Comparison of ENCODE assay signal across 8 cellular contexts in the genomic region with DNA sequence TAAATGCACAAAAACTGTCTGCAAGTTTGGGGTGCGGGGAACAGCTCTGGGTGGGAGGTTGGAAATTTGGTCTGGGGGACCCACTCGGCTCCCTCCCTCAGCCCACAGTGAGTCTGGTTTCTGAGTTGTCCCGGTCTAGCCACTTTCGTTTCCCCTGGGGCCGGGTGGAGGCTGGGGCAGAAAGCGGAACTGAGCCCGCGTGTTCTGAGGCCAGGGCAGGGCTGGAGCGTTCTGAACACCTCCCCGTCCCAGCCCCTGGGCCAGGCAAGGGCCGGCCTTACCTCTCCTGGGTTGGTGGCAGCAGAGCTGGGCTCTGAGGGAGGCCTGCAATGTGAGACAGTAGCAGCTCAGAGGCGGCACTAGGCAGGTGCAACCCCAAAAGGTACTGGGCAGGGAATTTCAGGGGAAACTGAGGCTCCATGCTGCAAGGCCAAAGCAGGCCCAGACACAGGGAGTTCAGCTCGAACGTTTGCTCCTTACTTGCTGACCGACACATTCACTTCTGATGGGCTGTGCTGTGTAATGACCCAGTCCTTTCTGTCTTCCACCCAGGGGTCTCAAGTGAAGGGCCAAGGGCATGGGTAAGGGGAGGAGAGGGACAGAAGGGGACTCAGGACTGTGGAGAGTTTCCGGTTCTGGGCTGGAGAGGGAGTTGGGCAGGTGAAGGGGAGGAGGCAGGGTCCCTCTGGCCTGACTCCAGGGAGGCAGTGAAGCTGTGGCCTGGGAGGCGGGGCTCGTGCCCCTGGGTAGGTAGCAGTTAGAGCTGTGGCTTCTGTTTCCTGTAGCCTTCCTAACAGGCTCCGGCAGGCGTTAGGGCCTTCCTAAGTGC. TPM values are rescaled to one million over a fixed set of nuclear protein-coding genes. Genes with fewer than 3 reads are reported as not detected.
DNase-seq lines count a peak whose midpoint lies in the region; ATAC-seq and TF ChIP-seq lines count a peak whose summit lies in the region.

No MANE protein-coding gene starts in this region.

- peak overlapping the region; percentile 85 for H3K4me2 ChIP-seq in OCI-LY7 (ENCODE audit: low read length)

- H3K36me3 ChIP-seq in OCI-LY7 (ENCODE audit: insufficient read depth, low read length) (no peaks in the 10 kb centered on the region), aorta (ENCODE audit: control insufficient read depth in 1 of 2, insufficient read depth in 2 of 2, low read length in 1 of 2) (no peaks in the 10 kb centered on the region)

- WGBS in right cardiac atrium: 73% methylated on average over 20 of the region's 20 CpGs
- 89 to 90% methylated on average over 19 to 20 of the region's 20 CpGs for WGBS in aorta, 2 donors

- no peaks in the 10 kb centered on the region for H3K79me2 ChIP-seq in OCI-LY7 (ENCODE audit: insufficient read depth, low read depth, low read length)

- H4K20me1 ChIP-seq in OCI-LY7 (ENCODE audit: insufficient read depth, low read length): no peaks in the 10 kb centered on the region

- peaks cover 16% of the 10 kb centered on the region for H3K4me1 Mint-ChIP-seq in activated naive CD8-positive, alpha-beta T cell (ENCODE audit: low read depth)
- peaks cover 25% of the 10 kb centered on the region for H3K4me1 Mint-ChIP-seq in activated naive CD8-positive, alpha-beta T cell treated with anti-CD3 and anti-CD28 coated beads for 36 hours

- H3K9me3 ChIP-seq in OCI-LY7 (ENCODE audit: low read length) (no peaks in the 10 kb centered on the region), right cardiac atrium (ENCODE audit: control insufficient read depth, low read length) (no peaks in the 10 kb centered on the region), aorta (ENCODE audit: control insufficient read depth, low read length) (no peaks in the 10 kb centered on the region)

- no TSS peak for BruUV-seq in OCI-LY7 (replicated peaks; lab: Mats Ljungman, UMichigan)

- peak overlapping the region; percentile 80 for H2AFZ ChIP-seq in OCI-LY7 (ENCODE audit: low read length)

- ATAC-seq in HG02885 (IDR thresholded peaks at IDR 0.05; ENCODE audit: poor library complexity, unreplicated experiment) (peak; percentile 59), right cardiac atrium (peak; percentile 53 to 63), aorta (ENCODE audit: low FRiP score) (peak; percentile 53)

- DNase-seq in activated naive CD8-positive, alpha-beta T cell treated with anti-CD3 and anti-CD28 coated beads for 36 hours: no peak
- DNase-seq in OCI-LY7 (ENCODE audit: low spot score) (peak; percentile 93), right cardiac atrium (peak; percentile 61 to 86 (median 78)), aorta (peak; percentile 84 to 87), NCI-H524 treated with DMSO at 0.1 percent for 48 hours (lab: John Stamatoyannopoulos, UW) (no peak), NCI-H526 (lab: John Stamatoyannopoulos, UW) (no peak)

- no peaks in the 10 kb centered on the region for H3K9me3 Mint-ChIP-seq in activated naive CD8-positive, alpha-beta T cell (ENCODE audit: low read depth)
- no peaks in the 10 kb centered on the region for H3K9me3 Mint-ChIP-seq in activated naive CD8-positive, alpha-beta T cell treated with anti-CD3 and anti-CD28 coated beads for 36 hours

- CTCF ChIA-PET in OCI-LY7 (lab: Charles Lee; ENCODE audit: unreplicated experiment): interaction anchor here (0.6 to 2.9 kb wide), 4 partner anchors 8 to 521 kb away, joined by 3 to 11 read pairs (median 4); a partner anchor contains a TSS

- intact Hi-C loops in OCI-LY7 (cut with micrococcal nuclease; ENCODE audit: unreplicated experiment) (loop anchor here (1.0 kb wide), 2 partner anchors 15 to 69 kb away; no protein-coding TSS in a partner anchor), right cardiac atrium (cut with DNase I) (no loop called here), aorta (cut with DNase I) (no loop called here)

- TF ChIP-seq CTCF in OCI-LY7 (conservative IDR thresholded peaks at IDR 0.05; ENCODE audit: low read length): 0 out of 2 replicates have a peak, but pooled peaks have one; percentile 4

- H3K27me3 ChIP-seq in right cardiac atrium (ENCODE audit: control insufficient read depth, insufficient read depth) (no peaks in the 10 kb centered on the region), aorta (ENCODE audit: control insufficient read depth in 1 of 2, insufficient read depth in 2 of 2, low read length in 1 of 2) (no peaks in the 10 kb centered on the region)

- H3K9me2 ChIP-seq in OCI-LY7 (ENCODE audit: insufficient read depth, low read length): no peaks in the 10 kb centered on the region

- peaks cover 16% of the 10 kb centered on the region for H3K27me3 Mint-ChIP-seq in activated naive CD8-positive, alpha-beta T cell
- peaks cover 50% of the 10 kb centered on the region for H3K27me3 Mint-ChIP-seq in activated naive CD8-positive, alpha-beta T cell treated with anti-CD3 and anti-CD28 coated beads for 36 hours

- H3K27ac ChIP-seq in OCI-LY7 (ENCODE audit: low read depth, low read length, poor library complexity, severe bottlenecking): peak overlapping the region; percentile 75
- H3K27ac ChIP-seq in right cardiac atrium (ENCODE audit: low read length): no peak overlapping the region
- H3K27ac ChIP-seq in aorta (ENCODE audit: low read depth in 1 of 2, low read length in 2 of 2): no peak overlapping the region

- peak overlapping the region; percentile 60 for H3K4me3 ChIP-seq in OCI-LY7 (ENCODE audit: low read depth, low read length, poor library complexity, severe bottlenecking)
- H3K4me3 ChIP-seq in right cardiac atrium (ENCODE audit: low read length): no peak overlapping the region
- no peak overlapping the region for H3K4me3 ChIP-seq in aorta (ENCODE audit: low read length in 2 of 2)

- H3K36me3 Mint-ChIP-seq in activated naive CD8-positive, alpha-beta T cell: no peaks in the 10 kb centered on the region
- peaks cover 1% of the 10 kb centered on the region for H3K36me3 Mint-ChIP-seq in activated naive CD8-positive, alpha-beta T cell treated with anti-CD3 and anti-CD28 coated beads for 36 hours

- H3K4me3 Mint-ChIP-seq in activated naive CD8-positive, alpha-beta T cell: peak overlapping the region; percentile 46
- H3K4me3 Mint-ChIP-seq in activated naive CD8-positive, alpha-beta T cell treated with anti-CD3 and anti-CD28 coated beads for 36 hours: no peak overlapping the region

- POLR2A ChIA-PET in OCI-LY7 (lab: Charles Lee): interaction anchor here (0.5 to 4.0 kb wide), 12 partner anchors 11 to 148 kb away, joined by 3 to 29 read pairs (median 4); a partner anchor contains a TSS

- peaks cover 37% of the 10 kb centered on the region for H3K4me1 ChIP-seq in OCI-LY7 (ENCODE audit: insufficient read depth, low read length, poor library complexity, severe bottlenecking)
- H3K4me1 ChIP-seq in right cardiac atrium (ENCODE audit: control insufficient read depth, insufficient read depth, low read length): no peaks in the 10 kb centered on the region
- H3K4me1 ChIP-seq in aorta (ENCODE audit: control insufficient read depth in 1 of 2, insufficient read depth in 2 of 2, low read length in 2 of 2): no peaks in the 10 kb centered on the region

- no peak overlapping the region for H3K27ac Mint-ChIP-seq in activated naive CD8-positive, alpha-beta T cell
- H3K27ac Mint-ChIP-seq in activated naive CD8-positive, alpha-beta T cell treated with anti-CD3 and anti-CD28 coated beads for 36 hours: no peak overlapping the region

RNA-seq across cellular contexts. Expression of a gene that starts 3.0 kb away (rescaled TPM):
- 1 to 10 TPM; 3.8 to 4.0 TPM for total RNA-seq in activated naive CD8-positive, alpha-beta T cell treated with anti-CD3 and anti-CD28 coated beads for 36 hours
- total RNA-seq in OCI-LY7 (2014; rRNA removed; shearing (Covaris generic)): 3.9 and 8.2 TPM in 2 replicates
- total RNA-seq in OCI-LY7 (2022) (15.8 and 21.9 TPM in 2 replicates), right cardiac atrium (1 to 10 TPM; 3.0 to 4.6 (median 4.2) TPM), aorta (10 to 100 TPM in 1 of 2 donors, 1 to 10 TPM in 1; 9.6 to 15.5 TPM)
- polyA plus RNA-seq in right cardiac atrium (1.6 TPM), aorta (1 to 10 TPM; 4.0 to 7.8 TPM)

RNA-seq across cellular contexts. Expression of a gene that starts 30.2 kb away (rescaled TPM):
- under 1 TPM; 0.10 to 0.14 TPM for total RNA-seq in activated naive CD8-positive, alpha-beta T cell treated with anti-CD3 and anti-CD28 coated beads for 36 hours
- 0.90 and 2.3 TPM in 2 replicates for total RNA-seq in OCI-LY7 (2014; rRNA removed; shearing (Covaris generic))
- 1.4 TPM in 2 replicates for total RNA-seq in OCI-LY7 (2022)
- under 1 TPM; 0.23 to 0.28 (median 0.24) TPM for total RNA-seq in right cardiac atrium
- polyA plus RNA-seq in right cardiac atrium: 0.36 TPM
- total RNA-seq in aorta: 1 to 10 TPM; 2.1 to 6.1 TPM
- under 1 TPM in 1 of 2 donors, not detected in 1; 0.15 TPM for polyA plus RNA-seq in aorta

Comparison
In these comparisons a context has a peak if more than half of its experiments do, and no peak if none do; other contexts are left out.
1. DNase-seq: peak in OCI-LY7 (single experiment), right cardiac atrium (3 of 3) and aorta (2 of 2); none in activated naive CD8-positive, alpha-beta T cell treated with anti-CD3 and anti-CD28 coated beads for 36 hours (single experiment), NCI-H524 treated with DMSO at 0.1 percent for 48 hours (single experiment) and NCI-H526 (0 of 2).
2. Peak in every context shown above with its lines, with median percentiles within 50 percentile points of each other: ATAC-seq.